ENCODE assay signal across 9 cellular contexts in the genomic region with DNA sequence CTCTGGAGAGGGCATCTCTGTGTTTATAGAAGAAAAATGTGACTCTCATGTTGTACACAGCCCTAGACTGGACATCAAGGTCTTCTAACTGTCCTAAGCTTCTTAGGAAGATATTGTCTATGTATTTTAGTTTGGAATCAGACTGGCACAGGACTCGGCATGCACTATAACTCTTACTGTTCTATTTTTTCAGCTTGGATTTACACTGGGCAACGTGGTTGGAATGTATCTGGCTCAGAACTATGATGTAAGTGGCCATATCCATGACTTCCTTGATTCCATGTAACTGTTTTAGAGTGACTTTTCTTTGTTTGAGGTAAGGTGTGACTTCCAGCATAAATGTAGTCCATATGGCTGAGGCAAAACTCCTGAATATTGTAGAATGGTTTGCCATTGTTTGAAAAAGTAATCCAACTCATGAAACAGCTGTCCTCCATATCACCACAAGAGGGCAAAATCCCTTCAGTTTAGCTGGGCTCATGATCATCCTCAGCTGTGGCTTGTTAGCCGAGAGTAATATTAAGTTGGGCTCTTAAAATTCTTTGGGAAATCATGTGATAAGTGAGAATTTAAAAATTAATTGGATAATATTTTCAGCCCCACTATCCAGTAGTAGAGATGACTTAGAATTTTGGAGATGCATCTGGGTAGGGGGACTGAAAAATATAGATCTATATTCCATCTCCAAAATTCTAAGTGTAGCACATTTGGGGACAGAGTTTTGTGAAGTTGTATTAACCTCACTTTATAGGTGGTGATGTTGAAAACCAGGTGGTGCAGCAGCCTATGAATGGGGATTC. TPM values are rescaled to one million over a fixed set of nuclear protein-coding genes. Genes with fewer than 3 reads are reported as not detected.
DNase-seq lines count a peak whose midpoint lies in the region; ATAC-seq, FAIRE-seq and TF ChIP-seq lines count a peak whose summit lies in the region.
"Had no signal": no experiment of that assay in that cellular context is flagged by ENCODE, and none has a peak within 500 bp of the region (broad histone marks: within the 10 kb centered on the region; RNA-seq: fewer than 3 reads in every experiment).

No MANE protein-coding gene starts in this region.

- peaks cover 23 to 50% of the 10 kb centered on the region in 2 donors for H3K36me3 Mint-ChIP-seq in stimulated activated naive B cell treated with anti-CD40 and anti-IgM and Interleukin-4, amounts not matched to agents 10 μg/mL and 1 μg/mL and 100 μg/mL, for 72 hours

- 65% methylated on average over 3 of the region's 3 CpGs for WGBS in hepatocyte (ENCODE audit: low lambda C conversion rate, missing lambda C conversion rate)

- no peak overlapping the region for H3K27ac Mint-ChIP-seq in stimulated activated naive B cell treated with anti-CD40 and anti-IgM and Interleukin-4, amounts not matched to agents 10 μg/mL and 1 μg/mL and 100 μg/mL, for 72 hours

- no peak overlapping the region for H2AFZ ChIP-seq in hepatocyte

- TF ChIP-seq POLR2A in GM12891 (IDR thresholded peaks at IDR 0.05; ENCODE audit: low read depth, low read length) = no peak

- no peak overlapping the region for H3K4me3 ChIP-seq in AG04449 (ENCODE audit: low read depth, low read length)
- no peak overlapping the region for H3K4me3 ChIP-seq in hepatocyte

- peaks cover 1 to 4% of the 10 kb centered on the region in 2 donors for H3K9me3 Mint-ChIP-seq in stimulated activated naive B cell treated with anti-CD40 and anti-IgM and Interleukin-4, amounts not matched to agents 10 μg/mL and 1 μg/mL and 100 μg/mL, for 72 hours

- TF ChIP-seq CTCF in AG04449 (IDR thresholded peaks at IDR 0.05; ENCODE audit: insufficient read depth, low read length, missing control alignments) = peak; percentile 74
- peak; percentile 87 for TF ChIP-seq CTCF in hepatocyte (IDR thresholded peaks at IDR 0.05; ENCODE audit: poor library complexity)

- H3K79me2 ChIP-seq in hepatocyte = peaks cover 63% of the 10 kb centered on the region

- H3K9me3 ChIP-seq in hepatocyte (ENCODE audit: low read depth) = no peaks in the 10 kb centered on the region

- no peaks in the 10 kb centered on the region for H3K27me3 Mint-ChIP-seq in stimulated activated naive B cell treated with anti-CD40 and anti-IgM and Interleukin-4, amounts not matched to agents 10 μg/mL and 1 μg/mL and 100 μg/mL, for 72 hours

- CTCF ChIA-PET in AG04449 (lab: Yijun Ruan, JAX) = interaction anchor here (0.9 to 12.6 kb wide), 38 partner anchors 10 to 1954 kb away, joined by 3 to 199 read pairs (median 4); a partner anchor contains a TSS

- no peak overlapping the region for H3K4me2 ChIP-seq in hepatocyte

- ATAC-seq in HG02973 (IDR thresholded peaks at IDR 0.05; ENCODE audit: unreplicated experiment) = peak; percentile 80
- peak; percentile 52 to 55 for ATAC-seq in stimulated activated naive B cell treated with anti-CD40 and anti-IgM and Interleukin-4, amounts not matched to agents 10 μg/mL and 1 μg/mL and 100 μg/mL, for 72 hours (replicated peaks)
- no peak for ATAC-seq in HG03565 (IDR thresholded peaks at IDR 0.05; ENCODE audit: unreplicated experiment)

- H4K20me1 ChIP-seq in hepatocyte (ENCODE audit: insufficient read depth, poor library complexity, severe bottlenecking) = peaks cover 5% of the 10 kb centered on the region

- DNase-seq in AG04449 (ENCODE audit: low read depth, low spot score) = peak; percentile 31
- DNase-seq in GM12891 (ENCODE audit: insufficient read length, low spot score) = no peak
- DNase-seq in NCI-H2171 (lab: John Stamatoyannopoulos, UW) = peak; percentile 25
- peak; percentile 74 for DNase-seq in amniotic epithelial cell (ENCODE audit: low read depth)
- DNase-seq in hepatocyte (ENCODE audit: low spot score) = peak; percentile 67
- DNase-seq in stimulated activated naive B cell treated with anti-CD40 and anti-IgM and Interleukin-4, amounts not matched to agents 10 μg/mL and 1 μg/mL and 100 μg/mL, for 72 hours = no peak

- no peak overlapping the region for H3K4me3 Mint-ChIP-seq in stimulated activated naive B cell treated with anti-CD40 and anti-IgM and Interleukin-4, amounts not matched to agents 10 μg/mL and 1 μg/mL and 100 μg/mL, for 72 hours

- peak overlapping the region; percentile 3 for H3K27ac ChIP-seq in hepatocyte

- POLR2A ChIA-PET in AG04449 (lab: Yijun Ruan, JAX) = interaction anchor here (0.8 to 1.6 kb wide), 2 partner anchors 10 to 41 kb away, joined by 3 to 4 read pairs; a partner anchor contains a TSS

- FAIRE-seq in GM12891 (lab: Jason Lieb, UNC) = peak; percentile 40

- no peaks in the 10 kb centered on the region for H3K36me3 ChIP-seq in hepatocyte (replicated peaks; ENCODE audit: insufficient read depth, low read depth)

- peaks cover 13 to 19% of the 10 kb centered on the region in 2 donors for H3K4me1 Mint-ChIP-seq in stimulated activated naive B cell treated with anti-CD40 and anti-IgM and Interleukin-4, amounts not matched to agents 10 μg/mL and 1 μg/mL and 100 μg/mL, for 72 hours

- no peaks in the 10 kb centered on the region for H3K27me3 ChIP-seq in hepatocyte

- H3K4me1 ChIP-seq in hepatocyte (ENCODE audit: insufficient read depth) = no peaks in the 10 kb centered on the region

- H3K9me2 ChIP-seq in hepatocyte (replicated peaks; ENCODE audit: insufficient read depth) = no peaks in the 10 kb centered on the region

TF ChIP-seq in GM12891, 5 proteins besides CTCF, POLR2A, EP300 and RAD21:
- no peak for TF ChIP-seq POU2F2 (IDR thresholded peaks at IDR 0.05; ENCODE audit: low read depth, low read length)
- TF ChIP-seq TAF1 (IDR thresholded peaks at IDR 0.05; ENCODE audit: low read depth, low read length) = no peak
- TF ChIP-seq SPI1 (IDR thresholded peaks at IDR 0.05; ENCODE audit: low read depth, low read length) = no peak
- no peak for TF ChIP-seq POLR2AphosphoS5 (IDR thresholded peaks at IDR 0.05; ENCODE audit: low read depth, low read length)
- no peak for TF ChIP-seq PAX5 (IDR thresholded peaks at IDR 0.05; ENCODE audit: insufficient read depth, low read length, severe bottlenecking)

RNA-seq across cellular contexts. Expression of a gene that starts 10.4 kb away (rescaled TPM):
- polyA plus RNA-seq in GM12891 (2012; ENCODE audit: low read depth, missing spikeins) = 20.8 TPM
- 28.1 and 29.1 TPM in 2 replicates for total RNA-seq in hepatocyte
- polyA plus RNA-seq in hepatocyte = 73.6 and 74.8 TPM in 2 replicates

RNA-seq across cellular contexts. Expression of a gene that starts 55.2 kb away (rescaled TPM):
- polyA plus RNA-seq in GM12891 (2012; ENCODE audit: low read depth, missing spikeins) = 0.01 TPM
- 0.13 TPM in 1 of 2 replicates, not detected in the other for total RNA-seq in hepatocyte
- polyA plus RNA-seq in hepatocyte = 0.93 TPM in 1 of 2 replicates, not detected in the other
- total RNA-seq: glomerular endothelial cell had no signal

Comparison
In these comparisons a context has a peak if more than half of its experiments do, and no peak if none do; other contexts are left out.
1. DNase-seq: peak in AG04449 (single experiment), NCI-H2171 (single experiment), amniotic epithelial cell (single experiment) and hepatocyte (single experiment); none in GM12891 (single experiment) and stimulated activated naive B cell treated with anti-CD40 and anti-IgM and Interleukin-4, amounts not matched to agents 10 μg/mL and 1 μg/mL and 100 μg/mL, for 72 hours (single experiment).